In genomic region chr1:204321051-204321450, GRCh38 we compare ENCODE assay signal across 1 cellular context.
TF ChIP-seq lines count a peak whose summit lies in the region.

No MANE protein-coding gene starts in this region.

TF ChIP-seq in HepG2, 621 proteins besides CTCF, POLR2A, EP300 and RAD21:
- TF ChIP-seq ZNF720 (CRISPR knock-in tag; IDR thresholded peaks at IDR 0.05), result no peak
- TF ChIP-seq ZNF768 (CRISPR knock-in tag; IDR thresholded peaks at IDR 0.05), result peak; percentile 87
- TF ChIP-seq BHLHE40 (IDR thresholded peaks at IDR 0.05; ENCODE audit: low read length), result no peak
- no peak for TF ChIP-seq ZNF709 (CRISPR knock-in tag; IDR thresholded peaks at IDR 0.05)
- TF ChIP-seq ZNF121 (CRISPR knock-in tag; IDR thresholded peaks at IDR 0.05), result no peak
- TF ChIP-seq SOX6 (IDR thresholded peaks at IDR 0.05), result no peak
- TF ChIP-seq SOX6 (CRISPR knock-in tag; IDR thresholded peaks at IDR 0.05), result no peak
- no peak for TF ChIP-seq U2AF2 (IDR thresholded peaks at IDR 0.05; ENCODE audit: low read depth, low read length)
- TF ChIP-seq PATZ1 (CRISPR knock-in tag; IDR thresholded peaks at IDR 0.05), result no peak
- TF ChIP-seq ZMYM3 (CRISPR knock-in tag; IDR thresholded peaks at IDR 0.05), result no peak
